In genomic region chr5:35938518-35939227, GRCh38 we compare ENCODE assay signal across 9 cellular contexts. TPM values are rescaled to one million over a fixed set of nuclear protein-coding genes. Genes with fewer than 3 reads are reported as not detected.
DNase-seq lines count a peak whose midpoint lies in the region; ATAC-seq and TF ChIP-seq lines count a peak whose summit lies in the region.
"Had no signal": no experiment of that assay in that cellular context is flagged by ENCODE, and none has a peak within 500 bp of the region (broad histone marks: within the 10 kb centered on the region; RNA-seq: fewer than 3 reads in every experiment).

CAPSL (minus strand) TSS chr5:35938622; CDS start chr5:35921120, 17,502 bp downstream.

- no peaks in the 10 kb centered on the region for H3F3A ChIP-seq in PC-3 (ENCODE audit: low read length, unreplicated experiment)

- H3K27me3 ChIP-seq in HCT116 (ENCODE audit: insufficient read depth, low read length) (peaks cover 61% of the 10 kb centered on the region), PC-3 (ENCODE audit: low read length) (peaks cover 40% of the 10 kb centered on the region), foreskin keratinocyte (peaks cover 9% of the 10 kb centered on the region)

- H3K9ac ChIP-seq in HCT116 (ENCODE audit: low read length) (no peak within 1 kb of the TSS), PC-3 (ENCODE audit: low read length) (no peak within 1 kb of the TSS)

- H3K79me2 ChIP-seq in HCT116 (ENCODE audit: insufficient read depth, low read length): no peaks in the 10 kb centered on the region
- no peaks in the 10 kb centered on the region for H3K79me2 ChIP-seq in PC-3 (ENCODE audit: low read length)

- CTCF ChIA-PET in HCT116 (lab: Charles Lee): no interaction called here
- CTCF ChIA-PET in PC-3 (lab: Charles Lee): no interaction called here

- peak; percentile 61 for ATAC-seq in HCT116
- peak; percentile 27; the same call in 1 of the 2 replicates for ATAC-seq in PC-3
- peak; percentile 74 for ATAC-seq in foreskin keratinocyte
- no peak for ATAC-seq in GM18519 (IDR thresholded peaks at IDR 0.05; ENCODE audit: low FRiP score, unreplicated experiment)
- ATAC-seq in GM18907 (IDR thresholded peaks at IDR 0.05; ENCODE audit: unreplicated experiment): no peak
- no peak for ATAC-seq in effector memory CD8-positive, alpha-beta T cell (replicated peaks)
- no peak for ATAC-seq in GM18867 (IDR thresholded peaks at IDR 0.05; ENCODE audit: unreplicated experiment)

- H3K36me3 Mint-ChIP-seq in effector memory CD8-positive, alpha-beta T cell (ENCODE audit: insufficient read depth): no peaks in the 10 kb centered on the region

- RAD21 ChIA-PET in HCT116 (lab: Charles Lee; ENCODE audit: low non-redundant PET in 1 of 2, low total read pairs in 2 of 2, uncharacterized antibody in 2 of 2, unreplicated experiment in 2 of 2): no interaction called here

- no peak for TF ChIP-seq POLR2A in HCT116 (IDR thresholded peaks at IDR 0.05; ENCODE audit: borderline replicate concordance, extremely low read depth, insufficient read depth, insufficient read length)

- DNase-seq in HCT116 (ENCODE audit: low read depth, low spot score): peak; percentile 36
- DNase-seq in PC-3: peak; percentile 64
- DNase-seq in foreskin keratinocyte: peak in 1 of 2 donors; percentile 66
- DNase-seq in skeletal muscle cell (ENCODE audit: low read depth): peak; percentile 47
- DNase-seq in effector memory CD8-positive, alpha-beta T cell: no peak

- BruUV-seq in HCT116 (replicated peaks; lab: Mats Ljungman, UMichigan) (no TSS peak), PC-3 (replicated peaks; lab: Mats Ljungman, UMichigan) (no TSS peak)

- H3K9me3 ChIP-seq in HCT116 (ENCODE audit: control insufficient read depth in 1 of 2, insufficient read depth in 1 of 2, low read depth in 1 of 2, low read length in 2 of 2) (no peaks in the 10 kb centered on the region), PC-3 (ENCODE audit: low read length) (no peaks in the 10 kb centered on the region)

- H3K36me3 ChIP-seq in HCT116 (ENCODE audit: control insufficient read depth in 1 of 2, insufficient read depth in 2 of 2, low read length in 2 of 2) (no peaks in the 10 kb centered on the region), PC-3 (ENCODE audit: low read depth, low read length) (no peaks in the 10 kb centered on the region)

- no peak within 1 kb of the TSS for H3K4me3 Mint-ChIP-seq in effector memory CD8-positive, alpha-beta T cell

- intact Hi-C loops in HCT116 (cut with micrococcal nuclease) (no loop called here), PC-3 (cut with micrococcal nuclease) (no loop called here)

- no peak within 1 kb of the TSS for H3K27ac Mint-ChIP-seq in effector memory CD8-positive, alpha-beta T cell

- H3K9me3 Mint-ChIP-seq in effector memory CD8-positive, alpha-beta T cell: no peaks in the 10 kb centered on the region

- no peak for TF ChIP-seq RAD21 in HCT116 (IDR thresholded peaks at IDR 0.05; ENCODE audit: low read depth)

- H3K27me3 Mint-ChIP-seq in effector memory CD8-positive, alpha-beta T cell: peaks cover 26 to 36% of the 10 kb centered on the region in 2 donors

- H3K9me2 ChIP-seq in HCT116 (ENCODE audit: insufficient read depth): no peaks in the 10 kb centered on the region
- H3K9me2 ChIP-seq in PC-3 (replicated peaks; ENCODE audit: low read length): no peaks in the 10 kb centered on the region

- POLR2A ChIA-PET in HCT116 (lab: Charles Lee): no interaction called here
- POLR2A ChIA-PET in PC-3 (lab: Charles Lee; ENCODE audit: unreplicated experiment): no interaction called here

- H3K4me3 ChIP-seq in HCT116 (replicated peaks in 1 of 2; ENCODE audit: low read depth in 1 of 2, low read length in 2 of 2): no peak within 1 kb of the TSS
- H3K4me3 ChIP-seq in PC-3 (ENCODE audit: low read length): no peak within 1 kb of the TSS
- H3K4me3 ChIP-seq in skeletal muscle cell (ENCODE audit: low read depth, low read length): no peak within 1 kb of the TSS

- H3K4me1 ChIP-seq in HCT116 (ENCODE audit: control insufficient read depth in 1 of 2, insufficient read depth in 2 of 2, low read length in 2 of 2) (no peaks in the 10 kb centered on the region), PC-3 (ENCODE audit: insufficient read depth, low read length) (no peaks in the 10 kb centered on the region), foreskin keratinocyte (no peaks in the 10 kb centered on the region)

- no peak within 1 kb of the TSS for H3K27ac ChIP-seq in HCT116 (ENCODE audit: low read depth, low read length)
- H3K27ac ChIP-seq in PC-3 (ENCODE audit: low read length): no peak within 1 kb of the TSS
- no peak within 1 kb of the TSS for H3K27ac ChIP-seq in foreskin keratinocyte
- H3K27ac ChIP-seq: HL-60 had no signal

- H4K20me1 ChIP-seq in HCT116 (ENCODE audit: insufficient read depth) (no peaks in the 10 kb centered on the region), PC-3 (ENCODE audit: low read length) (no peaks in the 10 kb centered on the region)

- peaks cover 0 to 1% of the 10 kb centered on the region in 2 donors for H3K4me1 Mint-ChIP-seq in effector memory CD8-positive, alpha-beta T cell (ENCODE audit: low read depth in 2 of 2)

- H3K4me2 ChIP-seq in HCT116 (ENCODE audit: low read length): no peak within 1 kb of the TSS
- H3K4me2 ChIP-seq in PC-3 (ENCODE audit: low read length): no peak within 1 kb of the TSS; the same call in 1 of the 2 replicates

- TF ChIP-seq CTCF in HCT116 (IDR thresholded peaks at IDR 0.05 in 2 of 3, conservative IDR thresholded peaks at IDR 0.05 in 1 of 3; ENCODE audit: borderline replicate concordance in 1 of 3, insufficient read depth in 1 of 3, low read depth in 2 of 3, low read length in 2 of 3): no peak
- TF ChIP-seq CTCF in PC-3 (conservative IDR thresholded peaks at IDR 0.05; ENCODE audit: low read depth, low read length): no peak
- no peak for TF ChIP-seq CTCF in foreskin keratinocyte (conservative IDR thresholded peaks at IDR 0.05)

- H2AFZ ChIP-seq in HCT116 (ENCODE audit: low read depth, low read length, poor library complexity, severe bottlenecking): no peak within 1 kb of the TSS
- H2AFZ ChIP-seq in PC-3 (ENCODE audit: low read length): no peak within 1 kb of the TSS

TF ChIP-seq in HCT116, 20 proteins besides CTCF, POLR2A, EP300 and RAD21:
- TF ChIP-seq ATF3 (IDR thresholded peaks at IDR 0.05) (no peak), FOSL1 (IDR thresholded peaks at IDR 0.05; ENCODE audit: low read depth) (no peak), EZH2phosphoT487 (IDR thresholded peaks at IDR 0.05; ENCODE audit: borderline replicate concordance) (no peak), CBX3 (IDR thresholded peaks at IDR 0.05; ENCODE audit: low read depth) (no peak), ELF1 (IDR thresholded peaks at IDR 0.05; ENCODE audit: borderline replicate concordance, low read depth) (no peak)
- TF ChIP-seq, protein P1, sequence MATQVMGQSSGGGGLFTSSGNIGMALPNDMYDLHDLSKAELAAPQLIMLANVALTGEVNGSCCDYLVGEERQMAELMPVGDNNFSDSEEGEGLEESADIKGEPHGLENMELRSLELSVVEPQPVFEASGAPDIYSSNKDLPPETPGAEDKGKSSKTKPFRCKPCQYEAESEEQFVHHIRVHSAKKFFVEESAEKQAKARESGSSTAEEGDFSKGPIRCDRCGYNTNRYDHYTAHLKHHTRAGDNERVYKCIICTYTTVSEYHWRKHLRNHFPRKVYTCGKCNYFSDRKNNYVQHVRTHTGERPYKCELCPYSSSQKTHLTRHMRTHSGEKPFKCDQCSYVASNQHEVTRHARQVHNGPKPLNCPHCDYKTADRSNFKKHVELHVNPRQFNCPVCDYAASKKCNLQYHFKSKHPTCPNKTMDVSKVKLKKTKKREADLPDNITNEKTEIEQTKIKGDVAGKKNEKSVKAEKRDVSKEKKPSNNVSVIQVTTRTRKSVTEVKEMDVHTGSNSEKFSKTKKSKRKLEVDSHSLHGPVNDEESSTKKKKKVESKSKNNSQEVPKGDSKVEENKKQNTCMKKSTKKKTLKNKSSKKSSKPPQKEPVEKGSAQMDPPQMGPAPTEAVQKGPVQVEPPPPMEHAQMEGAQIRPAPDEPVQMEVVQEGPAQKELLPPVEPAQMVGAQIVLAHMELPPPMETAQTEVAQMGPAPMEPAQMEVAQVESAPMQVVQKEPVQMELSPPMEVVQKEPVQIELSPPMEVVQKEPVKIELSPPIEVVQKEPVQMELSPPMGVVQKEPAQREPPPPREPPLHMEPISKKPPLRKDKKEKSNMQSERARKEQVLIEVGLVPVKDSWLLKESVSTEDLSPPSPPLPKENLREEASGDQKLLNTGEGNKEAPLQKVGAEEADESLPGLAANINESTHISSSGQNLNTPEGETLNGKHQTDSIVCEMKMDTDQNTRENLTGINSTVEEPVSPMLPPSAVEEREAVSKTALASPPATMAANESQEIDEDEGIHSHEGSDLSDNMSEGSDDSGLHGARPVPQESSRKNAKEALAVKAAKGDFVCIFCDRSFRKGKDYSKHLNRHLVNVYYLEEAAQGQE (IDR thresholded peaks at IDR 0.05; ENCODE audit: low read depth): no peak

RNA-seq across cellular contexts. Expression of gene CAPSL, which starts in this region (rescaled TPM):
- total RNA-seq in HCT116 (2021; ENCODE audit: unreplicated experiment): not detected
- not detected in 2 replicates for polyA plus RNA-seq in HCT116 (2012)
- total RNA-seq in PC-3 (2014; rRNA removed): 0.11 TPM in 1 of 2 replicates, not detected in the other
- not detected in 2 replicates for total RNA-seq in foreskin keratinocyte
- not detected in 2 replicates for polyA plus RNA-seq in foreskin keratinocyte

Comparison
In these comparisons a context has a peak if more than half of its experiments do, and no peak if none do; other contexts are left out.
1. Peak in DNase-seq and ATAC-seq in HCT116; RNA of the gene not detected or under 1 TPM.
2. Peak in DNase-seq and ATAC-seq in PC-3; RNA of the gene not detected or under 1 TPM.
3. Peak in ATAC-seq in foreskin keratinocyte; RNA of the gene not detected or under 1 TPM.